Comparison of ENCODE assay signal across 8 cellular contexts in the genomic region with DNA sequence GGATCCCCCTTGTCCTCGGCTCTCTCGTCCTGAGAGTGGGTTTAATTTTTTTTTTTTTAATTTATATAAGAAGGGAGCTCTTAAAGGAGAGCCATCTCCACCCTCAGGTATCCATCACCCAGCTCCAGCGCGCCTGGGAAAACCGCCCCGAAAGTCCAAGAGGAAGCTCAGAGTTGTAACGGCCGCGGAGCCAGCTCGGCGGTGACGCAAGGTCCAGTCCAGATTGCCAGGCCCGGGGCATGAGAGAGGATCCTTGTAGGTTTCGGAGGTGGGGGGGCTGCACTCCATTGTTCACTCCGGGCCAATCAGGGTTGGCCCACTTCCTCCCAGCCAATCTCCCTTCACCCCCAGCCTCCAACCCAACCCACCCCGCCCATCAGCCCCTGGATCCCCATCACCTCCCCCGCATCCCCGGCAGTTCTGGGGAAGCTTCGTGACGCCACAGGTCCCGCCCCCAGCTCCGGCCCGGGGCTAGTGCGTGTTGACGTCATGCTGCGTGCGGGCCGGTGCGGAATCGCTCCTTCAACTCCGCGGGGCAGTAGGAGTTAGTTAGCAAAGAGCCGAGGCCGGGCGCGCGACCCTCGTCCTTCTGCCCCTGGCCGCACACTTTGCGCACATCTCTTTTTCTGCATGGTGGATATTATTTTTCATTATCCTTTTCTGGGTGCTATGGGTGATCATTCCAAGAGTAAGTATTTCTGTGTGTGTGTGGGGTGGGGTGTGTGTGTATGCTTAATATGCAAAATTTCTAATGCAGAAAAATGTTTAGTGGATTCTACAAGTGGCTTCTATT. TPM values are rescaled to one million over a fixed set of nuclear protein-coding genes. Genes with fewer than 3 reads are reported as not detected.
DNase-seq lines count a peak whose midpoint lies in the region; TF ChIP-seq lines count a peak whose summit lies in the region.

A gene (plus strand): TSS at position 520 of the 793 bp plus-strand sequence. CDS start 111 bp downstream, at position 631.

- H3T11ph ChIP-seq in H9 (ENCODE audit: low read length): peak within 1 kb of the TSS; percentile 75

- H3K4ac ChIP-seq in H9 (ENCODE audit: low read depth, low read length): no peak within 1 kb of the TSS; the same call in 1 of the 2 replicates

- no peak within 1 kb of the TSS for H2BK5ac ChIP-seq in H9 (ENCODE audit: insufficient read length, low read length)

- TF ChIP-seq CTCF in GM10266 (IDR thresholded peaks at IDR 0.05; ENCODE audit: control insufficient read depth, insufficient read depth, low read depth, missing control alignments) (no peak), H9 (conservative IDR thresholded peaks at IDR 0.05) (no peak), stomach (IDR thresholded peaks at IDR 0.05) (no peak)

- peaks cover 3% of the 10 kb centered on the region; the same call in 1 of the 2 replicates for H3K4me1 ChIP-seq in H9 (ENCODE audit: insufficient read depth, low read length)
- peaks cover 0 to 39% of the 10 kb centered on the region in 2 donors for H3K4me1 ChIP-seq in muscle layer of duodenum (ENCODE audit: control insufficient read depth in 1 of 2, insufficient read depth in 2 of 2, low read length in 2 of 2)
- peaks cover 37 to 66% (median 56%) of the 10 kb centered on the region in 4 donors for H3K4me1 ChIP-seq in stomach

- H3K27me3 Mint-ChIP-seq in H9 (ENCODE audit: low read depth): peaks cover 94% of the 10 kb centered on the region

- H3K36me3 Mint-ChIP-seq in H9 (ENCODE audit: insufficient read depth in 1 of 3, low read depth in 3 of 3): no peaks in the 10 kb centered on the region; a peak in 1 of 7 replicates

- H3K4me3 ChIP-seq in muscle layer of duodenum (ENCODE audit: low read depth in 1 of 2, low read length in 2 of 2) (peak within 1 kb of the TSS; percentile 59 to 69), stomach (peak within 1 kb of the TSS; percentile 42 to 63 (median 48))

- H3K27me3 ChIP-seq in H9 (ENCODE audit: insufficient read depth, low read length) (peaks cover 46% of the 10 kb centered on the region), muscle layer of duodenum (ENCODE audit: low read depth, low read length) (peaks cover 42% of the 10 kb centered on the region), stomach (peaks cover 14 to 88% (median 77%) of the 10 kb centered on the region in 3 donors)

- peak within 1 kb of the TSS; percentile 68 for H3K9ac ChIP-seq in H9 (ENCODE audit: extremely low read depth, insufficient read length, low read length)

- DNase-seq in GM10266 (ENCODE audit: extremely low spot score) (peak; percentile 96), H9 (peak; percentile 97), NAMALWA (ENCODE audit: low spot score) (peak; percentile 90), erythroblast (lab: John Stamatoyannopoulos, UW) (peak; percentile 45 to 61), stomach (peak; percentile 67), SHP77 (lab: John Stamatoyannopoulos, UW) (no peak)
- DNase-seq in activated CD4-positive, CD25-positive, alpha-beta regulatory T cell treated with anti-CD3 and anti-CD28 coated beads, Interleukin-2, amount 50 U/mL, for 16 hours (ENCODE audit: low read depth, low spot score): peak; percentile 19

- H2BK120ac ChIP-seq in H9 (ENCODE audit: low read depth, low read length, poor library complexity, severe bottlenecking): no peak within 1 kb of the TSS

- H3K27ac ChIP-seq in H9 (ENCODE audit: insufficient read length, low read depth, low read length) (peak within 1 kb of the TSS; percentile 14), muscle layer of duodenum (ENCODE audit: low read length) (peak within 1 kb of the TSS; percentile 77), stomach (peak within 1 kb of the TSS; percentile 62 to 80 (median 74))

- H3K9me3 Mint-ChIP-seq in H9: peaks cover 0 to 23% of the 10 kb centered on the region in 2 experiments; a peak in 3 of 5 replicates

- H3K9me3 ChIP-seq in H9 (ENCODE audit: control insufficient read depth, low read depth, low read length): no peaks in the 10 kb centered on the region
- H3K9me3 ChIP-seq in muscle layer of duodenum (ENCODE audit: control insufficient read depth in 1 of 2, low read length in 2 of 2): no peaks in the 10 kb centered on the region
- H3K9me3 ChIP-seq in stomach: no peaks in the 10 kb centered on the region

- peak within 1 kb of the TSS; percentile 65 to 84 for H3K4me3 Mint-ChIP-seq in H9

- no peak within 1 kb of the TSS for H4K91ac ChIP-seq in H9 (ENCODE audit: insufficient read length, low read depth, low read length)

- no peaks in the 10 kb centered on the region for H3K79me2 ChIP-seq in H9 (ENCODE audit: insufficient read depth, low read length)

- no peaks in the 10 kb centered on the region for H3K36me3 ChIP-seq in muscle layer of duodenum (ENCODE audit: control insufficient read depth in 1 of 2, insufficient read depth in 2 of 2, low read length in 2 of 2)
- H3K36me3 ChIP-seq in stomach: no peaks in the 10 kb centered on the region

- TF ChIP-seq POLR2A in erythroblast (IDR thresholded peaks at IDR 0.05; ENCODE audit: low read length): no peak
- TF ChIP-seq POLR2A in stomach (IDR thresholded peaks at IDR 0.05): no peak

- H3K27ac Mint-ChIP-seq in H9: peak within 1 kb of the TSS; percentile 77 to 89 (median 78); a peak in 5 of 7 replicates

- no CpG with 5 or more reads among the region's 40 CpGs for WGBS in H9 (ENCODE audit: extremely low coverage, insufficient read length, low lambda C conversion rate)
- WGBS in stomach, 5 donors: 3 to 10% (median 6%) methylated on average over 31 to 40 of the region's 40 CpGs

- no peaks in the 10 kb centered on the region for H4K20me1 ChIP-seq in H9 (ENCODE audit: control insufficient read depth, insufficient read depth, insufficient read length)

- H3K56ac ChIP-seq in H9 (ENCODE audit: insufficient read length, low read depth, low read length): no peak within 1 kb of the TSS

- no peak within 1 kb of the TSS for H3K23ac ChIP-seq in H9 (ENCODE audit: insufficient read length, low read depth, low read length)

- intact Hi-C loops in stomach (cut with DNase I; ENCODE audit: low total_unique reads): loop anchor here (10.0 kb wide), 1 partner anchor 142 kb away; no protein-coding TSS in a partner anchor

- H2AK5ac ChIP-seq in H9 (ENCODE audit: insufficient read length, low read length): no peak within 1 kb of the TSS

- H3K4me2 ChIP-seq in H9 (ENCODE audit: insufficient read depth, insufficient read length, low read length): peak within 1 kb of the TSS; percentile 92

- H3K14ac ChIP-seq in H9 (ENCODE audit: insufficient read depth, low read length): peak within 1 kb of the TSS; percentile 82

- TF ChIP-seq EP300 in stomach (IDR thresholded peaks at IDR 0.05): no peak

- no peak within 1 kb of the TSS for H2BK20ac ChIP-seq in H9 (ENCODE audit: low read depth, low read length, poor library complexity, severe bottlenecking)

- H3K79me1 ChIP-seq in H9 (ENCODE audit: insufficient read depth, low read depth, low read length, poor library complexity, severe bottlenecking): no peaks in the 10 kb centered on the region

- no peak within 1 kb of the TSS for H2BK15ac ChIP-seq in H9 (ENCODE audit: low read depth, low read length)

- H3K18ac ChIP-seq in H9 (ENCODE audit: insufficient read length, low read depth, low read length): peak within 1 kb of the TSS; percentile 84

- H3K4me1 Mint-ChIP-seq in H9: peaks cover 28 to 49% of the 10 kb centered on the region in 2 experiments

- H3K23me2 ChIP-seq in H9 (ENCODE audit: insufficient read length, low read depth, low read length, poor library complexity, severe bottlenecking): peaks cover 14% of the 10 kb centered on the region

- no peak within 1 kb of the TSS for H4K5ac ChIP-seq in H9 (ENCODE audit: insufficient read length, low read depth, low read length)

- H2AFZ ChIP-seq in H9 (ENCODE audit: low read length): no peak within 1 kb of the TSS

- no peak within 1 kb of the TSS for H4K8ac ChIP-seq in H9 (replicated peaks; ENCODE audit: insufficient read length, low read depth, low read length)

- no peak within 1 kb of the TSS for H2BK12ac ChIP-seq in H9 (ENCODE audit: insufficient read length, low read depth, low read length)

RNA-seq across cellular contexts. Expression of the gene that starts here (rescaled TPM):
- 0.15 and 0.33 TPM in 2 replicates for total RNA-seq in H9 (2021)
- 1 to 10 TPM in 3 of 5 donors, not detected in 2; 1.3 to 4.0 (median 2.3) TPM for total RNA-seq in stomach
- 1 to 10 TPM in 2 of 3 donors, under 1 TPM in 1; 0.58 to 2.3 (median 2.1) TPM for polyA plus RNA-seq in stomach

Comparison
In these comparisons a context has a peak if more than half of its experiments do, and no peak if none do; other contexts are left out.
1. Peak in DNase-seq, H3K27ac ChIP-seq, H3K9ac ChIP-seq and H3K4me2 ChIP-seq in H9; RNA of the gene not detected or under 1 TPM.
2. DNase-seq: peak in GM10266 (single experiment), NAMALWA (single experiment), activated CD4-positive, CD25-positive, alpha-beta regulatory T cell treated with anti-CD3 and anti-CD28 coated beads, Interleukin-2, amount 50 U/mL, for 16 hours (single experiment), erythroblast (2 of 2) and stomach (single experiment); none in SHP77 (0 of 2).
3. H3K27ac ChIP-seq: peak in every context shown above with its lines; median percentile 77 in muscle layer of duodenum; 74 in stomach; 14 in H9.